Comparison of ENCODE assay signal across 1 cellular context in genomic region chr1:225608014-225608796, GRCh38.
TF ChIP-seq lines count a peak whose summit lies in the region.

No MANE protein-coding gene starts in this region.

TF ChIP-seq in GM23338, 12 proteins besides CTCF, POLR2A, EP300 and RAD21 (continued from another document):
- TF ChIP-seq REST (IDR thresholded peaks at IDR 0.05; ENCODE audit: unreplicated experiment) (no peak), POLR2AphosphoS5 (IDR thresholded peaks at IDR 0.05; ENCODE audit: low read depth) (no peak), ZNF462 (CRISPR knock-in tag; IDR thresholded peaks at IDR 0.05) (no peak), ETS1 (IDR thresholded peaks at IDR 0.05) (no peak), ZNF114 (CRISPR knock-in tag; IDR thresholded peaks at IDR 0.05) (no peak)
